8 cellular contexts compared by ENCODE assay signal in genomic region chr11:122100222-122101080, GRCh38. TPM values are rescaled to one million over a fixed set of nuclear protein-coding genes. Genes with fewer than 3 reads are reported as not detected.
A peak's percentile ranks its signal among the peaks of the same experiment; 100 is the strongest.
DNase-seq lines count a peak whose midpoint lies in the region; TF ChIP-seq lines count a peak whose summit lies in the region.

No MANE protein-coding gene starts in this region.

- no peaks in the 10 kb centered on the region for H3K27me3 ChIP-seq in esophagus muscularis mucosa

- intact Hi-C loops in esophagus muscularis mucosa (cut with DNase I) = loop anchor here (1.0 to 10.0 kb wide), 6 partner anchors 57 to 445 kb away; no protein-coding TSS in a partner anchor

- no peak for TF ChIP-seq EP300 in esophagus muscularis mucosa (IDR thresholded peaks at IDR 0.05)

- no peaks in the 10 kb centered on the region for H3K36me3 ChIP-seq in esophagus muscularis mucosa

- 7% methylated on average over 33 of the region's 33 CpGs for WGBS in esophagus muscularis mucosa

- no peak for TF ChIP-seq CTCF in esophagus muscularis mucosa (IDR thresholded peaks at IDR 0.05)

- peak; percentile 52 for DNase-seq in A172 (ENCODE audit: low spot score)
- DNase-seq in NCI-H1930 (lab: John Stamatoyannopoulos, UW) = peak; percentile 30 to 54
- no peak for DNase-seq in esophagus muscularis mucosa (ENCODE audit: extremely low spot score)
- peak; percentile 83 for DNase-seq in myocyte (ENCODE audit: low read depth)
- DNase-seq in central memory CD4-positive, alpha-beta T cell = no peak
- no peak for DNase-seq in NCI-H2196 treated with DMSO at 0.1 percent for 48 hours (lab: John Stamatoyannopoulos, UW; ENCODE audit: unreplicated experiment)
- DNase-seq in NCI-H1694 treated with DMSO at 0.1 percent for 48 hours (lab: John Stamatoyannopoulos, UW) = no peak
- DNase-seq in COLO668 (lab: John Stamatoyannopoulos, UW; ENCODE audit: unreplicated experiment) = no peak

- H3K9me3 ChIP-seq in esophagus muscularis mucosa = no peaks in the 10 kb centered on the region

- peak overlapping the region; percentile 88 to 93 (median 92) for H3K27ac ChIP-seq in esophagus muscularis mucosa (replicated peaks in 1 of 4)

- H3K4me3 ChIP-seq in esophagus muscularis mucosa = peak overlapping the region; percentile 63 to 69 (median 63)

- peaks cover 7 to 28% (median 25%) of the 10 kb centered on the region in 4 donors for H3K4me1 ChIP-seq in esophagus muscularis mucosa

- TF ChIP-seq POLR2A in esophagus muscularis mucosa (IDR thresholded peaks at IDR 0.05; ENCODE audit: low read depth) = no peak

RNA-seq across cellular contexts. Expression of gene BLID, which starts 15.6 kb away (rescaled TPM):
- total RNA-seq in A172 (2014; rRNA removed; shearing (Covaris generic)) = 1.1 and 1.5 TPM in 2 replicates
- total RNA-seq in esophagus muscularis mucosa (1 to 10 TPM in 2 of 4 donors, under 1 TPM in 1, not detected in 1; 0.99 to 3.3 (median 1.3) TPM), myocyte (0.88 and 3.0 TPM in 2 replicates)
- polyA plus RNA-seq in myocyte (2012) = 0.45 TPM

Comparison
In these comparisons a context has a peak if more than half of its experiments do, and no peak if none do; other contexts are left out.
1. DNase-seq: peak in A172 (single experiment), NCI-H1930 (2 of 2) and myocyte (single experiment); none in esophagus muscularis mucosa (single experiment), central memory CD4-positive, alpha-beta T cell (single experiment), NCI-H2196 treated with DMSO at 0.1 percent for 48 hours (single experiment), NCI-H1694 treated with DMSO at 0.1 percent for 48 hours (single experiment) and COLO668 (single experiment).